In the genomic region with DNA sequence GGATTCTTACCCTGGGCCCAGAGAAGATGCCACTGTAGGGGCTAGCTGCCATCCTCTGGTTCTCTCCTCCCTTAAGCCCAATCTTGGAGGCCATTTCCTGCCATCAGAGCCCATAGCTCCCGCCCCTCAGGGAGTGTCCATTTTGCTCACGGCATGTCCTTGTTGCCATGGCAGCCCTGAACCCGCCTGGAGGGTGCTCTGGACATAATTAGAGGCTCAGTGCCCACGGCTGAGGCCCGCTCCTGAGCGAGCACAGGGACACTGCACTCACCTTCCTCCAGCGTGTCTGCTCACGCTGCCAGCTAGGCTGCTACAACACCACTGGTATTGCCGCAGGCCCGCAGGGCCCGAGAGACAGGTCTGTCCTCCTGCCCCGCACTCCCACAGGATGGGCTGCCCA, we compare ENCODE assay signal across 21 cellular contexts. TPM values are rescaled to one million over a fixed set of nuclear protein-coding genes. Genes with fewer than 3 reads are reported as not detected.
DNase-seq lines count a peak whose midpoint lies in the region; TF ChIP-seq lines count a peak whose summit lies in the region.
"Had no signal": no experiment of that assay in that cellular context is flagged by ENCODE, and none has a peak within 500 bp of the region (broad histone marks: within the 10 kb centered on the region; RNA-seq: fewer than 3 reads in every experiment).

No MANE protein-coding gene starts in this region.

- no peaks in the 10 kb centered on the region for H3K9me2 ChIP-seq in OCI-LY7 (ENCODE audit: insufficient read depth, low read length)

- peaks cover 51 to 91% (median 79%) of the 10 kb centered on the region in 4 donors for H3K36me3 ChIP-seq in esophagus muscularis mucosa
- peaks cover 42% of the 10 kb centered on the region; the same call in 1 of the 2 replicates for H3K36me3 ChIP-seq in OCI-LY7 (ENCODE audit: insufficient read depth, low read length)
- peaks cover 64% of the 10 kb centered on the region for H3K36me3 ChIP-seq in WERI-Rb-1
- H3K36me3 ChIP-seq: SJCRH30 had no signal

- TF ChIP-seq CTCF in esophagus muscularis mucosa (IDR thresholded peaks at IDR 0.05) = no peak
- no peak for TF ChIP-seq CTCF in OCI-LY7 (conservative IDR thresholded peaks at IDR 0.05; ENCODE audit: low read length)
- no peak for TF ChIP-seq CTCF in WERI-Rb-1 (IDR thresholded peaks at IDR 0.05; ENCODE audit: low read depth, low read length)

- peak overlapping the region; percentile 44 to 55 (median 52) for H3K27ac ChIP-seq in esophagus muscularis mucosa (replicated peaks in 1 of 4)
- H3K27ac ChIP-seq in OCI-LY7 (ENCODE audit: low read depth, low read length, poor library complexity, severe bottlenecking) = no peak overlapping the region
- no peak overlapping the region for H3K27ac ChIP-seq in WERI-Rb-1
- H3K27ac ChIP-seq: Peyer's patch, SJCRH30 had no signal

- H3K4me3 ChIP-seq in esophagus muscularis mucosa = no peak overlapping the region
- no peak overlapping the region for H3K4me3 ChIP-seq in OCI-LY7 (ENCODE audit: low read depth, low read length, poor library complexity, severe bottlenecking)
- no peak overlapping the region for H3K4me3 ChIP-seq in WERI-Rb-1 (ENCODE audit: low read depth, low read length)
- H3K4me3 ChIP-seq: lung, mucosa of descending colon, Peyer's patch, SJCRH30 had no signal

- no TSS peak for BruUV-seq in OCI-LY7 (replicated peaks; lab: Mats Ljungman, UMichigan)

- TF ChIP-seq EP300 in esophagus muscularis mucosa (IDR thresholded peaks at IDR 0.05) = no peak

- DNase-seq in NCI-H748 (lab: John Stamatoyannopoulos, UW; ENCODE audit: unreplicated experiment) (peak; percentile 32), NCI-H748 treated with DMSO at 0.1 percent for 48 hours (lab: John Stamatoyannopoulos, UW) (no peak), NCI-H2227 (lab: John Stamatoyannopoulos, UW; ENCODE audit: unreplicated experiment) (peak; percentile 77), esophagus muscularis mucosa (ENCODE audit: extremely low spot score) (no peak), retina (peak; percentile 48), OCI-LY7 (ENCODE audit: low spot score) (no peak), WERI-Rb-1 (no peak), activated gamma-delta T cell treated with Interleukin-2 at 50 U/mL for 16 hours (no peak)
- DNase-seq: activated CD4-positive, alpha-beta T cell treated with anti-CD3 and anti-CD28 coated beads for 36 hours; activated naive CD4-positive, alpha-beta T cell treated with anti-CD3 and anti-CD28 coated beads, Interleukin-2, amount 10 ng/mL, durations not matched to agents 7 days and 5 days; activated T-cell treated with anti-CD3 and anti-CD28 coated beads, Interleukin-2, amount 50 U/mL, for 72 hours; DND-41; kidney; mucosa of descending colon; NCI-H1092; NCI-H2029 treated with DMSO at 0.1 percent for 48 hours; NCI-H446; Peyer's patch; SJCRH30; stimulated activated CD8-positive, alpha-beta memory T cell treated with anti-CD3 and anti-CD28 coated beads, Interleukin-4, amount 100 ng/mL, for 48 hours had no signal

- H2AFZ ChIP-seq in OCI-LY7 (ENCODE audit: low read length) = no peak overlapping the region

- H3K9me3 ChIP-seq in esophagus muscularis mucosa = no peaks in the 10 kb centered on the region
- no peaks in the 10 kb centered on the region for H3K9me3 ChIP-seq in OCI-LY7 (ENCODE audit: low read length)
- no peaks in the 10 kb centered on the region for H3K9me3 ChIP-seq in WERI-Rb-1 (ENCODE audit: severe bottlenecking)
- H3K9me3 ChIP-seq: mucosa of descending colon, Peyer's patch, SJCRH30 had no signal

- intact Hi-C loops in esophagus muscularis mucosa (cut with DNase I) (no loop called here), OCI-LY7 (cut with micrococcal nuclease; ENCODE audit: unreplicated experiment) (no loop called here)

- no peaks in the 10 kb centered on the region for H3K27me3 ChIP-seq in esophagus muscularis mucosa
- no peaks in the 10 kb centered on the region for H3K27me3 ChIP-seq in WERI-Rb-1 (ENCODE audit: insufficient read depth, low read depth, severe bottlenecking)
- H3K27me3 ChIP-seq: Peyer's patch, SJCRH30 had no signal

- H3K4me1 ChIP-seq in esophagus muscularis mucosa (peaks cover 12 to 46% (median 22%) of the 10 kb centered on the region in 4 donors), OCI-LY7 (ENCODE audit: insufficient read depth, low read length, poor library complexity, severe bottlenecking) (no peaks in the 10 kb centered on the region)
- H3K4me1 ChIP-seq: SJCRH30 had no signal

- 86% methylated on average over 7 of the region's 12 CpGs for WGBS in esophagus muscularis mucosa

- CTCF ChIA-PET in OCI-LY7 (lab: Charles Lee; ENCODE audit: unreplicated experiment) = no interaction called here

- H3K79me2 ChIP-seq in OCI-LY7 (ENCODE audit: insufficient read depth, low read depth, low read length) = no peaks in the 10 kb centered on the region

- TF ChIP-seq POLR2A in esophagus muscularis mucosa (IDR thresholded peaks at IDR 0.05; ENCODE audit: low read depth) = no peak

- H3K4me2 ChIP-seq in OCI-LY7 (ENCODE audit: low read length) = no peak overlapping the region

- POLR2A ChIA-PET in OCI-LY7 (lab: Charles Lee) = no interaction called here

- H4K20me1 ChIP-seq in OCI-LY7 (ENCODE audit: insufficient read depth, low read length) = no peaks in the 10 kb centered on the region

RNA-seq across cellular contexts. Expression of a gene that starts 11.1 kb away (rescaled TPM):
- total RNA-seq in esophagus muscularis mucosa (1 to 10 TPM; 3.3 to 10.0 (median 4.2) TPM), OCI-LY7 (2022) (0.38 and 0.39 TPM in 2 replicates)
- 0.41 and 0.54 TPM in 2 replicates for total RNA-seq in OCI-LY7 (2014; rRNA removed; shearing (Covaris generic))
- total RNA-seq: SJCRH30 had no signal

Comparison
In these comparisons a context has a peak if more than half of its experiments do, and no peak if none do; other contexts are left out.
1. DNase-seq: peak in NCI-H748 (single experiment), NCI-H2227 (single experiment) and retina (single experiment); none in NCI-H748 treated with DMSO at 0.1 percent for 48 hours (single experiment), esophagus muscularis mucosa (single experiment), OCI-LY7 (single experiment), WERI-Rb-1 (single experiment) and activated gamma-delta T cell treated with Interleukin-2 at 50 U/mL for 16 hours (single experiment).
2. H3K27ac ChIP-seq: peak in esophagus muscularis mucosa (4 of 4); none in OCI-LY7 (single experiment) and WERI-Rb-1 (single experiment).